In the genomic region with DNA sequence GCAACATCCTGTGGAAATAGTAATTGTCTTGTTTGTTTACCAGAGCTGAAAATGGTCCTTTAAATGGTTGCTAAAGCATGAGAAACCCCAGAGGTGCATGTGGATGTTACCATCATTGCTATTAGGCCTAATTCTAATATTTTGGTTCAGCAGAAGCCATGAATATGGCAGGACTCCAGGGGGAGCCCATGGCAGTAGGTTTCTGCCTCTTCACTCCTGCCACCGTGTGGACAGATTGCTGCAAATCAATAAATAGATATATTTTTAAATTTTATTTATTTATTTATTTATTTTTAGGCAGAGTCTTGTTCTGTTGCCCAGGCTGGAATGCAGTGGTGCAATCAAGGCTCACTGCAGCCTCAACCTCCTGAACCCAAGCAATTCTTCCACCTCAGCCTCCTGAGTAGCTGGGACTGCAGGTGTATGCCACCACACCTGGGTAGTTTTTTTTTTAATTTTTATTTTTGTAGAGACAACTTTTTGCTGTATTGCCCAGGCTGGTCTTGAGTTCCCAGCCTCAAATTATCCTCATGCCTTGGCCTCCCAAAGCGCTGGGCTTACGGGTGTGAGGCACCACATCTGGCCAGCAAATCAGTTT, we compare ENCODE assay signal across 8 cellular contexts. TPM values are rescaled to one million over a fixed set of nuclear protein-coding genes. Genes with fewer than 3 reads are reported as not detected.
DNase-seq lines count a peak whose midpoint lies in the region; ATAC-seq and TF ChIP-seq lines count a peak whose summit lies in the region.

No MANE protein-coding gene starts in this region.

- ATAC-seq in HG02759 (IDR thresholded peaks at IDR 0.05; ENCODE audit: unreplicated experiment) (peak; percentile 47), HG03135 (IDR thresholded peaks at IDR 0.05; ENCODE audit: unreplicated experiment) (no peak)

- DNase-seq in NCI-H2196 (lab: John Stamatoyannopoulos, UW; ENCODE audit: unreplicated experiment), result peak; percentile 50
- DNase-seq in NCI-H2196 treated with DMSO at 0.1 percent for 48 hours (lab: John Stamatoyannopoulos, UW; ENCODE audit: unreplicated experiment), result no peak
- peak; percentile 50 for DNase-seq in NCI-H524 treated with DMSO at 0.1 percent for 48 hours (lab: John Stamatoyannopoulos, UW)
- peak; percentile 30 to 48 for DNase-seq in activated CD4-positive, alpha-beta T cell treated with anti-CD3 and anti-CD28 coated beads, Interleukin-2, amount 50 U/mL, for 48 hours
- DNase-seq in fibroblast of villous mesenchyme (ENCODE audit: low read depth), result peak; percentile 70
- peak; percentile 89 for DNase-seq in pons (ENCODE audit: low spot score)

- peak; percentile 62 for TF ChIP-seq CTCF in fibroblast of villous mesenchyme (IDR thresholded peaks at IDR 0.05; ENCODE audit: insufficient read depth, low read depth, low read length)

- no peak overlapping the region for H3K4me3 ChIP-seq in fibroblast of villous mesenchyme (ENCODE audit: low read depth, low read length)

RNA-seq across cellular contexts. Expression of a gene that starts 54.9 kb away (rescaled TPM):
- total RNA-seq in fibroblast of villous mesenchyme, result not detected in 2 replicates
